ENCODE assay signal across 9 cellular contexts in the genomic region with DNA sequence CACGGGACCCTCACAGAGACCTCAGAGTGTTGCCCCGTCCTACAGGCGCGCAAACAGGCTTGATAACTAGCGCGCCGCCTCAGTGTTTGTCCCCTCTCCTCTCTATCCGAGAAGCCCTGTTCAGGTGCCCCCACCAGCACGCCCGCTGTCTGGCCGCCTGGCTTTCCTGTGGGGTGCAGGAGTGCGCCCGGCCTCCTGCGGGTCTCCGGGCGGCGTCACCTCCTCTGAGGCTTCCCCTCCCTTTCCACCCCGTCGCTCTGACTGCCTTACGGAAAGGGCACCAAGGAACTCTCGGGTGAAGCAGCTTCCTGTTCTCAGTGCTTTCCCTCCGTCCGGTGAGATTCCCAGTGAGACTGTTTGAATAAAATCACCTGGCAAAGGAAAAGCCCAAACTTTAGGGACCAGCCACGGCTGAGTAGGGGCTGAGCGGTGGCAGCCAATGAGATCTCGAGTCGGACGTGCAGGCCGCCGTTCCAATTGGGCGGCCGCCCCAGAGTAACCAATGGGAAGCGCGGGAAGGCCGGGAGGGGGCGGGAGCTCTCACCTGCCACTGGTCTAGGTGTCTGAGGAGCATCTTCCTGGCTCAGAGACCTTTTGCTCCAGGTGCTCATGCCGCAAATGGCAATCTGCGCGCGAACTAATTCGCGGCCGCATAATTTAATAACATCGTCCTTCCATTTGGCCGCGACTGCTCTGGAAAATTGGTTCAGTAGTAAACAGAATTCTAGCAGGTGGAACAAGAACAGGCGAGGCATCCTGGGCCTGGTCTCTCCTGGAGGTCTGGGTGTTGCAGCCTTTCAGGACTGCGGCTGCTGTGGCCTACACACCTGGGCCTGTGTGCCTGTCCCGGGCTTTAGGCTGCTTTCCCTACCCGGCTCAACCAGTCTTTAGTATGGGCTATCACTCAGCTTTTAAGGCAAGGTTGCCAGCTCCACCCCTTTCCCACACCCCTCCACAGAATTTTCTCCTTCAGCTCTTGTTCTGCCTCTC. TPM values are rescaled to one million over a fixed set of nuclear protein-coding genes. Genes with fewer than 3 reads are reported as not detected.
DNase-seq lines count a peak whose midpoint lies in the region; ATAC-seq and TF ChIP-seq lines count a peak whose summit lies in the region.
"Not testable (repeated sequence)": the region's sequence is repeated elsewhere in the genome, so short reads cannot be mapped to it uniquely, and the experiment has no call there.
"Had no signal": no experiment of that assay in that cellular context is flagged by ENCODE, and none has a peak within 500 bp of the region (broad histone marks: within the 10 kb centered on the region; RNA-seq: fewer than 3 reads in every experiment).

A gene with protein sequence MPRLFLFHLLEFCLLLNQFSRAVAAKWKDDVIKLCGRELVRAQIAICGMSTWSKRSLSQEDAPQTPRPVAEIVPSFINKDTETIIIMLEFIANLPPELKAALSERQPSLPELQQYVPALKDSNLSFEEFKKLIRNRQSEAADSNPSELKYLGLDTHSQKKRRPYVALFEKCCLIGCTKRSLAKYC (minus strand): TSS at position 885 of the 990 bp plus-strand sequence. CDS start 130 bp downstream, at position 755.

- peak within 1 kb of the TSS; percentile 71 for H3K4me3 Mint-ChIP-seq in activated naive CD8-positive, alpha-beta T cell treated with anti-CD3 and anti-CD28 coated beads for 36 hours

- intact Hi-C loops in Right ventricle myocardium superior (cut with DNase I), result not testable (repeated sequence)

- peak; percentile 6 for DNase-seq in SW480 (ENCODE audit: low spot score)
- not testable (repeated sequence) for DNase-seq in activated naive CD8-positive, alpha-beta T cell treated with anti-CD3 and anti-CD28 coated beads for 36 hours; Right ventricle myocardium superior

- ATAC-seq in GM19023 (IDR thresholded peaks at IDR 0.05; ENCODE audit: unreplicated experiment) (peak; percentile 100), HG02623 (IDR thresholded peaks at IDR 0.05; ENCODE audit: unreplicated experiment) (peak; percentile 99), HG03521 (IDR thresholded peaks at IDR 0.05; ENCODE audit: unreplicated experiment) (peak; percentile 99), Right ventricle myocardium superior (ENCODE audit: poor library complexity) (peak; percentile 100)

- peak within 1 kb of the TSS; percentile 16 for H3K4me3 ChIP-seq in neuron (ENCODE audit: low read length)

- not testable (repeated sequence) for H3K27me3 ChIP-seq in neuron (ENCODE audit: insufficient read depth, low read length)

- H3K9me3 Mint-ChIP-seq in activated naive CD8-positive, alpha-beta T cell treated with anti-CD3 and anti-CD28 coated beads for 36 hours, result not testable (repeated sequence)

- not testable (repeated sequence) for H2AFZ ChIP-seq in neuron (ENCODE audit: low read depth, low read length)

- H3K9me3 ChIP-seq in neuron (ENCODE audit: low read length), result not testable (repeated sequence)

- not testable (repeated sequence) for TF ChIP-seq CTCF in 22Rv1 (IDR thresholded peaks at IDR 0.05)

- H3K27ac ChIP-seq in 22Rv1, result 0 out of 2 replicates have a peak within 1 kb of the TSS, but pooled peaks have one; percentile 31

- not testable (repeated sequence) for H3K36me3 ChIP-seq in neuron (ENCODE audit: insufficient read depth, low read length)

- not testable (repeated sequence) for H3K36me3 Mint-ChIP-seq in activated naive CD8-positive, alpha-beta T cell treated with anti-CD3 and anti-CD28 coated beads for 36 hours

- not testable (repeated sequence) for H3K27me3 Mint-ChIP-seq in activated naive CD8-positive, alpha-beta T cell treated with anti-CD3 and anti-CD28 coated beads for 36 hours

- not testable (repeated sequence) for H3K4me1 ChIP-seq in neuron (ENCODE audit: insufficient read depth, low read length)

- H3K27ac Mint-ChIP-seq in activated naive CD8-positive, alpha-beta T cell treated with anti-CD3 and anti-CD28 coated beads for 36 hours, result peak within 1 kb of the TSS; percentile 73

- peaks cover 22% of the 10 kb centered on the region for H3K4me1 Mint-ChIP-seq in activated naive CD8-positive, alpha-beta T cell treated with anti-CD3 and anti-CD28 coated beads for 36 hours

RNA-seq across cellular contexts. Expression of the gene that starts here (rescaled TPM):
- 1 to 10 TPM in 1 of 2 experiments, under 1 TPM in 1; 0.91 to 1.1 TPM for total RNA-seq in activated naive CD8-positive, alpha-beta T cell treated with anti-CD3 and anti-CD28 coated beads for 36 hours
- 0.62 TPM for total RNA-seq in Right ventricle myocardium superior
- total RNA-seq: HT1080 had no signal

Comparison
In these comparisons a context has a peak if more than half of its experiments do, and no peak if none do; other contexts are left out.
1. Peak in ATAC-seq in Right ventricle myocardium superior; RNA of the gene not detected or under 1 TPM.